1 cellular context compared by ENCODE assay signal in genomic region chr1:46342677-46343350, GRCh38.
TF ChIP-seq lines count a peak whose summit lies in the region.

No MANE protein-coding gene starts in this region.

TF ChIP-seq in K562, 482 proteins besides CTCF, POLR2A, EP300 and RAD21:
- TF ChIP-seq CHD4 (IDR thresholded peaks at IDR 0.05; ENCODE audit: insufficient read depth, insufficient replicate concordance, low read depth, low read length, poor library complexity, severe bottlenecking) (no peak), ARNT (IDR thresholded peaks at IDR 0.05) (no peak), PCBP1 (IDR thresholded peaks at IDR 0.05; ENCODE audit: low read depth, low read length, poor library complexity, severe bottlenecking) (no peak), HSF4 (CRISPR knock-in tag; IDR thresholded peaks at IDR 0.05; ENCODE audit: borderline replicate concordance) (no peak), SRSF7 (optimal IDR thresholded peaks at IDR 0.05; ENCODE audit: low read depth, low read length) (no peak), PHB2 (IDR thresholded peaks at IDR 0.05; ENCODE audit: low read depth) (no peak), XRCC3 (IDR thresholded peaks at IDR 0.05) (no peak), HMGXB4 (CRISPR knock-in tag; IDR thresholded peaks at IDR 0.05) (no peak), TCFL5 (CRISPR knock-in tag; conservative IDR thresholded peaks at IDR 0.05) (no peak), ETV1 (tag; conservative IDR thresholded peaks at IDR 0.05; ENCODE audit: low read depth) (no peak), SNAPC5 (CRISPR knock-in tag; IDR thresholded peaks at IDR 0.05) (no peak)
